In genomic region chr2:127735537-127736399, GRCh38 we compare ENCODE assay signal across 1 cellular context.
TF ChIP-seq lines count a peak whose summit lies in the region.

No MANE protein-coding gene starts in this region.

TF ChIP-seq in GM12878, 131 proteins besides CTCF, POLR2A, EP300 and RAD21 (continued from another document):
- TF ChIP-seq SKIL (IDR thresholded peaks at IDR 0.05; ENCODE audit: low read depth, poor library complexity, severe bottlenecking) (peak; percentile 25), FOS (IDR thresholded peaks at IDR 0.05; ENCODE audit: borderline replicate concordance, extremely low read depth, insufficient read length) (no peak), IRF4 (IDR thresholded peaks at IDR 0.05; ENCODE audit: low read depth, low read length) (no peak), TCF3 (IDR thresholded peaks at IDR 0.05; ENCODE audit: borderline replicate concordance, insufficient read depth, low read depth, low read length) (no peak), CEBPB (IDR thresholded peaks at IDR 0.05; ENCODE audit: borderline replicate concordance in 1 of 2, low read depth in 2 of 2, low read length in 2 of 2) (no peak), MTA2 (IDR thresholded peaks at IDR 0.05; ENCODE audit: low read depth) (peak; percentile 55), E4F1 (IDR thresholded peaks at IDR 0.05; ENCODE audit: borderline replicate concordance, partially characterized antibody) (no peak), FOXM1 (IDR thresholded peaks at IDR 0.05; ENCODE audit: low read depth, low read length) (no peak), RBBP5 (conservative IDR thresholded peaks at IDR 0.05) (no peak), MEF2A (IDR thresholded peaks at IDR 0.05; ENCODE audit: insufficient read depth, low read depth, low read length) (no peak), ATF7 (IDR thresholded peaks at IDR 0.05; ENCODE audit: low read depth) (0 out of 2 replicates have a peak, but pooled peaks have one; percentile 18), CHD1 (IDR thresholded peaks at IDR 0.05; ENCODE audit: low read depth, low read length) (no peak), ZBTB11 (CRISPR knock-in tag; IDR thresholded peaks at IDR 0.05) (no peak), E2F8 (IDR thresholded peaks at IDR 0.05; ENCODE audit: low read depth, partially characterized antibody) (no peak), USF1 (IDR thresholded peaks at IDR 0.05; ENCODE audit: borderline replicate concordance, extremely low read length, insufficient read depth, low read depth, low read length) (no peak), ZBTB33 (IDR thresholded peaks at IDR 0.05) (no peak), RB1 (IDR thresholded peaks at IDR 0.05; ENCODE audit: borderline replicate concordance) (no peak)
